Comparison of ENCODE assay signal across 10 cellular contexts in the genomic region with DNA sequence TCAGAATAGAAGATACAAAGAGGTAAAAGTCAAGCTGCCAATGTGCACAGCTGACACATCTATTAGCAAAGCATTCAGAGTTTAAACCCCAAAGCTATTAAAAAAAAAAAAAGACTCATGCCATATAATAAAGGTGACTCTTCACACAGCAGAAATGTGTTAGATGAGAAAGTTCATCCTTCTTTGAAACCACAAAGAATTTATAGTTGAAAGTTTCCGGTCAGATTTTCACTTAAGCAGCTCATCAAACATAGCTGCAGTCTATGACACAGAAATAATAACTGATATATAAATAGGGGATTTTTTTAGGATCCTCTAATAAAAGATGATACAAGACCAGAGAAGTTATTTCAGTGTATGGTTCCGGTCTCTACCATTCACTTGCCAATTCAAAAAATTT.
DNase-seq lines count a peak whose midpoint lies in the region; ATAC-seq and TF ChIP-seq lines count a peak whose summit lies in the region.
"Had no signal": no experiment of that assay in that cellular context is flagged by ENCODE, and none has a peak within 500 bp of the region (broad histone marks: within the 10 kb centered on the region; RNA-seq: fewer than 3 reads in every experiment).

No MANE protein-coding gene starts in this region.

- no peak overlapping the region for H3K9ac ChIP-seq in HUES64 (ENCODE audit: low read depth, low read length)
- H3K9ac ChIP-seq in neural progenitor cell = no peak overlapping the region

- H3K36me3 ChIP-seq in HUES64 (ENCODE audit: insufficient read depth, low read length) = no peaks in the 10 kb centered on the region
- H3K36me3 ChIP-seq in brain microvascular endothelial cell (replicated peaks) = no peaks in the 10 kb centered on the region
- H3K36me3 ChIP-seq in neural progenitor cell = no peaks in the 10 kb centered on the region

- H3F3A ChIP-seq in neural progenitor cell (ENCODE audit: low read depth) = peaks cover 17% of the 10 kb centered on the region

- no peak overlapping the region for H3K4me3 Mint-ChIP-seq in neural progenitor cell

- H3K9me3 Mint-ChIP-seq in neural progenitor cell = no peaks in the 10 kb centered on the region

- H3K4me2 ChIP-seq in neural progenitor cell = peak overlapping the region; percentile 11

- no peaks in the 10 kb centered on the region for H3K27me3 Mint-ChIP-seq in neural progenitor cell (ENCODE audit: insufficient read depth, low read depth)

- no peak overlapping the region for H3K4me3 ChIP-seq in HUES64 (ENCODE audit: low read length)
- no peak overlapping the region for H3K4me3 ChIP-seq in brain microvascular endothelial cell (ENCODE audit: low read depth, low read length)
- H3K4me3 ChIP-seq in neural progenitor cell = no peak overlapping the region

- no peak for ATAC-seq in HG03025 (IDR thresholded peaks at IDR 0.05; ENCODE audit: low FRiP score, unreplicated experiment)

- no peak overlapping the region for H3K27ac Mint-ChIP-seq in neural progenitor cell

- WGBS in HUES64 = 100% methylated on average over 1 of the region's 2 CpGs

- H3K4me1 Mint-ChIP-seq in neural progenitor cell = peaks cover 49% of the 10 kb centered on the region

- in situ Hi-C loops in brain microvascular endothelial cell (cut with HindIII; ENCODE audit: low pct_ligation_motif_present, low sequenced_read_pairs) = no loop called here

- H3K4me1 ChIP-seq in HUES64 (ENCODE audit: insufficient read depth, low read length) (peaks cover 33% of the 10 kb centered on the region), neural progenitor cell (peaks cover 37% of the 10 kb centered on the region)

- no peaks in the 10 kb centered on the region for H3K79me2 ChIP-seq in neural progenitor cell (ENCODE audit: low read depth)

- H3K9me3 ChIP-seq in HUES64 (ENCODE audit: insufficient read depth, low read depth, low read length) = no peaks in the 10 kb centered on the region
- H3K9me3 ChIP-seq in neural progenitor cell (ENCODE audit: low read depth) = no peaks in the 10 kb centered on the region

- H3K27me3 ChIP-seq in HUES64 (ENCODE audit: insufficient read depth, low read length) = no peaks in the 10 kb centered on the region
- H3K27me3 ChIP-seq in brain microvascular endothelial cell (replicated peaks) = no peaks in the 10 kb centered on the region
- no peaks in the 10 kb centered on the region for H3K27me3 ChIP-seq in neural progenitor cell

- H2AFZ ChIP-seq in neural progenitor cell (replicated peaks) = no peak overlapping the region

- DNase-seq in Daoy (ENCODE audit: low read depth) (peak; percentile 41), brain microvascular endothelial cell (no peak), neural progenitor cell (ENCODE audit: low spot score) (no peak), AG20443 (ENCODE audit: low spot score) (no peak), NCI-H510A treated with DMSO at 0.1 percent for 48 hours (lab: John Stamatoyannopoulos, UW) (no peak), KG1 (lab: John Stamatoyannopoulos, UW) (no peak)
- DNase-seq: NCI-H2029; stimulated activated CD4-positive, alpha-beta T cell treated with anti-CD3 and anti-CD28 coated beads, Interleukin-4, amount 100 ng/mL, for 1 hour had no signal

- no peaks in the 10 kb centered on the region for H4K20me1 ChIP-seq in neural progenitor cell (ENCODE audit: low read depth)

- peaks cover 3% of the 10 kb centered on the region for H3K36me3 Mint-ChIP-seq in neural progenitor cell

- no peak for TF ChIP-seq CTCF in brain microvascular endothelial cell (IDR thresholded peaks at IDR 0.05; ENCODE audit: low read depth, low read length, missing control alignments)
- TF ChIP-seq CTCF in neural progenitor cell (IDR thresholded peaks at IDR 0.05) = no peak

- peak overlapping the region; percentile 8 for H3K27ac ChIP-seq in HUES64 (ENCODE audit: low read depth, low read length)
- H3K27ac ChIP-seq in brain microvascular endothelial cell = peak overlapping the region; percentile 91
- peak overlapping the region; percentile 25 for H3K27ac ChIP-seq in neural progenitor cell

Comparison
In these comparisons a context has a peak if more than half of its experiments do, and no peak if none do; other contexts are left out.
1. H3K27ac ChIP-seq: peak in every context shown above with its lines; median percentile 91 in brain microvascular endothelial cell; 25 in neural progenitor cell; 8 in HUES64.